ENCODE assay signal across 24 cellular contexts in the genomic region with DNA sequence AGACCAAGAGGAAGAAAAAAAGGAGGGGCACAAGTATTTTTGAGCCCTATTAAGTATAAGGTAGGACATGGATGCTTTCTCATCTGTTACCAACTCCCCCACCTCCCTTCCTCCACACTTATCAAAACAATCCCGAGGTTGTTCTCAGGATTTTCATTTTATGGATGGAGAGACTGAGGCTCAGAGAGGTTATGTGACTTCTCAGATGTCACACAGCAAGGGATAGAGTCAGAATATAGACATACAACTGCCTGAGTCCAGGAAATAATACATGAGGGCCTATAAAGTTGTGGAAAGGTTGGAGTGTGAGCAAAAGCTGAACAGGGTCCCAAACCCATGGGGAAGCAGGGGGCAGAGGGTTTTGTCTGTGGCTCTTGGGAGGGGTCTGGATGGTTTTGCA. TPM values are rescaled to one million over a fixed set of nuclear protein-coding genes. Genes with fewer than 3 reads are reported as not detected.
"Had no signal": no experiment of that assay in that cellular context is flagged by ENCODE, and none has a peak within 500 bp of the region (broad histone marks: within the 10 kb centered on the region; RNA-seq: fewer than 3 reads in every experiment).

No MANE protein-coding gene starts in this region.

- H3K9me3 ChIP-seq: SJCRH30 had no signal

- H3K36me3 ChIP-seq: SJCRH30 had no signal

- ATAC-seq: HepG2, Panc1, PC-3, SK-N-SH treated with all-trans-retinoic acid at 6 μM for 48 hours had no signal

- H3K9ac ChIP-seq: KMS-11 had no signal

- FAIRE-seq: HepG2 had no signal

- DNase-seq: IMR-90, Kasumi-1, MM.1S, NCI-H1092 treated with DMSO at 0.1 percent for 48 hours, NCI-H1436, NCI-H2029, NCI-H2081 treated with DMSO at 0.1 percent for 48 hours, NCI-H2171, NCI-H226, NCI-H446, NCI-H524 treated with DMSO at 0.1 percent for 48 hours, NCI-H69, NCI-H774, PC-3, SHP77 treated with DMSO at 0.1 percent for 48 hours had no signal

- H3K27ac ChIP-seq: KMS-11, SJCRH30 had no signal

- H3K4me3 ChIP-seq: SJCRH30 had no signal

- H3K4me2 ChIP-seq: KMS-11 had no signal

RNA-seq across cellular contexts. Expression of a gene that starts 19.3 kb away (rescaled TPM):
- total RNA-seq: HepG2, HT1080, IMR-90, M059J, PC-3, Right ventricle myocardium inferior, RPMI7951, SJCRH30 had no signal
- polyA plus RNA-seq: HepG2, IMR-90 had no signal

RNA-seq across cellular contexts. Expression of a gene that starts 27.6 kb away (rescaled TPM):
- total RNA-seq: HepG2, HT1080, IMR-90, M059J, PC-3, Right ventricle myocardium inferior, RPMI7951, SJCRH30 had no signal
- polyA plus RNA-seq: HepG2, IMR-90 had no signal
